In genomic region chr9:84445737-84446136, GRCh38 we compare ENCODE assay signal across 19 cellular contexts.
"Had no signal": no experiment of that assay in that cellular context is flagged by ENCODE, and none has a peak within 500 bp of the region (broad histone marks: within the 10 kb centered on the region; RNA-seq: fewer than 3 reads in every experiment).

No MANE protein-coding gene starts in this region.

- H3K36me3 ChIP-seq: esophagus muscularis mucosa, gastroesophageal sphincter, left lung, lower lobe of right lung had no signal

- H3K27me3 ChIP-seq: foreskin keratinocyte, hepatocyte, left lung had no signal

- H3K27ac Mint-ChIP-seq: immature natural killer cell, mesothelial cell of epicardium had no signal

- H2AFZ ChIP-seq: hepatocyte had no signal

- H3K36me3 Mint-ChIP-seq: immature natural killer cell, mesothelial cell of epicardium had no signal

- H3K4me1 Mint-ChIP-seq: mesothelial cell of epicardium had no signal

- H3K4me3 Mint-ChIP-seq: immature natural killer cell, mesothelial cell of epicardium had no signal

- ATAC-seq: foreskin keratinocyte, gastroesophageal sphincter, left lung, lower lobe of right lung, mucosa of descending colon had no signal

- H3K9me3 Mint-ChIP-seq: immature natural killer cell, mesothelial cell of epicardium had no signal

- H3K4me2 ChIP-seq: hepatocyte had no signal

- H3K79me2 ChIP-seq: hepatocyte had no signal

- H3K4me1 ChIP-seq: esophagus muscularis mucosa, foreskin keratinocyte, gastroesophageal sphincter, left lung, lower lobe of right lung had no signal

- DNase-seq: dermis blood vessel endothelial cell; dorsolateral prefrontal cortex; effector CD4-positive, alpha-beta T cell; effector memory CD4-positive, alpha-beta T cell; foreskin keratinocyte; hypothalamus; immature natural killer cell; islet precursor cell; kidney; kidney glomerular epithelial cell; left lung; lower lobe of right lung; mesenchymal stem cell; mucosa of descending colon had no signal

- H3K27ac ChIP-seq: coronary artery, dorsolateral prefrontal cortex, esophagus muscularis mucosa, foreskin keratinocyte, gastroesophageal sphincter, hepatocyte, left lung, lower lobe of right lung had no signal

- H3K9me3 ChIP-seq: esophagus muscularis mucosa, gastroesophageal sphincter, left lung, lower lobe of right lung, mucosa of descending colon had no signal

- H3K4me3 ChIP-seq: coronary artery, dorsolateral prefrontal cortex, esophagus muscularis mucosa, gastroesophageal sphincter, hepatocyte, left lung, lower lobe of right lung, mucosa of descending colon had no signal
